18 cellular contexts compared by ENCODE assay signal in the genomic region with DNA sequence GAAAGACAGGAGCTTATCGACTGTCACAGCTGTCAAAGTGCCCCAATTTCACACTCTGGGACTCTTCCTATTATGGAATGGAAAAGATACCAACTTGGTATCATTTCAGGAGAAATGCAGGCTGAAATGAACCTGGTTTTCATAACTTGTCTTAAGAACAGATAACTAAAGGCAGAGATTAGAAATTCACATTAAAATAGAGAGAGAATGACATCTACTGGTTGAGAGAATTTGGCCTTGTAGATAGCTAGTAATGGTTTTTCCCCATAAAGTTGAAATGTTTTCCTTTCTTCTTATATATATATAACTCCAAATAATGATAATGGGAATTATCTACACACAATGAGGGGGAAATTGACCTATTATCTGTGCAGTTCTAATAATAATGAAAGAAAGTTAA.
DNase-seq lines count a peak whose midpoint lies in the region; TF ChIP-seq lines count a peak whose summit lies in the region.
"Had no signal": no experiment of that assay in that cellular context is flagged by ENCODE, and none has a peak within 500 bp of the region (broad histone marks: within the 10 kb centered on the region; RNA-seq: fewer than 3 reads in every experiment).

No MANE protein-coding gene starts in this region.

- no peak overlapping the region for H3K4me2 ChIP-seq in OCI-LY3 (ENCODE audit: low read length)
- H3K4me2 ChIP-seq: BLaER1, KMS-11 had no signal

- H3K4me1 ChIP-seq in OCI-LY3 (ENCODE audit: low read length) = no peaks in the 10 kb centered on the region
- H3K4me1 ChIP-seq: BLaER1, HAP-1 had no signal

- TF ChIP-seq CTCF in C4-2B (conservative IDR thresholded peaks at IDR 0.05) (peak; percentile 5; the same call in 1 of the 2 replicates), OCI-LY3 (IDR thresholded peaks at IDR 0.05; ENCODE audit: low read depth, low read length) (peak; percentile 49)

- H3K27ac ChIP-seq in C4-2B = no peak overlapping the region
- H3K27ac ChIP-seq in OCI-LY3 (ENCODE audit: low read length) = no peak overlapping the region
- H3K27ac ChIP-seq: BLaER1, GM23248, HL-60, KMS-11 had no signal

- H3K9ac ChIP-seq in OCI-LY3 (ENCODE audit: low read length) = no peak overlapping the region
- H3K9ac ChIP-seq: BLaER1, GM23248, KMS-11 had no signal

- no peaks in the 10 kb centered on the region for H3K79me2 ChIP-seq in OCI-LY3 (ENCODE audit: low read length)

- no peak overlapping the region for H2AFZ ChIP-seq in OCI-LY3 (ENCODE audit: low read depth, low read length)
- H2AFZ ChIP-seq: GM23248 had no signal

- H3K36me3 ChIP-seq in OCI-LY3 (replicated peaks; ENCODE audit: low read depth, low read length) = no peaks in the 10 kb centered on the region
- H3K36me3 ChIP-seq: BLaER1, HAP-1 had no signal

- peak; percentile 29 for DNase-seq in inferior parietal cortex (ENCODE audit: extremely low spot score)
- peak; percentile 45 for DNase-seq in superior temporal gyrus (ENCODE audit: extremely low spot score)
- no peak for DNase-seq in dedifferentiated amniotic fluid mesenchymal stem cell (ENCODE audit: extremely low spot score)
- DNase-seq in NCI-H187 treated with DMSO at 0.1 percent for 48 hours (lab: John Stamatoyannopoulos, UW) = no peak
- no peak for DNase-seq in activated T-cell treated with anti-CD3 and anti-CD28 coated beads, Interleukin-2, amount 50 U/mL, for 1 hour
- DNase-seq: AML-193; Calu3; CD8-positive, alpha-beta T cell; DMS 273 treated with DMSO at 0.1 percent for 48 hours; DMS79; GF-D8; GM23248 had no signal

- no peaks in the 10 kb centered on the region for H4K20me1 ChIP-seq in OCI-LY3 (ENCODE audit: insufficient read depth, low read length)
- H4K20me1 ChIP-seq: BLaER1 had no signal

- H3K9me3 ChIP-seq in OCI-LY3 (ENCODE audit: insufficient read depth, low read length) = no peaks in the 10 kb centered on the region
- H3K9me3 ChIP-seq: BLaER1, HAP-1 had no signal

- H3K27me3 ChIP-seq in OCI-LY3 (ENCODE audit: low read depth, low read length) = no peaks in the 10 kb centered on the region
- H3K27me3 ChIP-seq: BLaER1 had no signal

- no peak overlapping the region for H3K4me3 ChIP-seq in OCI-LY3 (ENCODE audit: low read length)
- H3K4me3 ChIP-seq: BLaER1, GM23248, HAP-1 had no signal

Comparison
In these comparisons a context has a peak if more than half of its experiments do, and no peak if none do; other contexts are left out.
1. DNase-seq: peak in inferior parietal cortex (single experiment) and superior temporal gyrus (single experiment); none in dedifferentiated amniotic fluid mesenchymal stem cell (single experiment), NCI-H187 treated with DMSO at 0.1 percent for 48 hours (single experiment) and activated T-cell treated with anti-CD3 and anti-CD28 coated beads, Interleukin-2, amount 50 U/mL, for 1 hour (single experiment).